23 cellular contexts compared by ENCODE assay signal in genomic region chr6:98566126-98566525, GRCh38.
"Had no signal": no experiment of that assay in that cellular context is flagged by ENCODE, and none has a peak within 500 bp of the region (broad histone marks: within the 10 kb centered on the region; RNA-seq: fewer than 3 reads in every experiment).

No MANE protein-coding gene starts in this region.

- ATAC-seq: activated naive CD8-positive, alpha-beta T cell treated with anti-CD3 and anti-CD28 coated beads, Interleukin-2, amount 50 U/mL, for 24 hours; effector memory CD8-positive, alpha-beta T cell; heart left ventricle; stimulated activated effector memory CD8-positive, alpha-beta T cell treated with anti-CD3 and anti-CD28 coated beads, Interleukin-12 subunit alpha, Interleukin-12 subunit beta, amount 100 ng/mL, for 72 hours; T-cell; upper lobe of right lung had no signal

- H3K27ac ChIP-seq: breast epithelium, colonic mucosa, heart left ventricle, left ventricle myocardium inferior, neutrophil, sigmoid colon, tibial artery, upper lobe of right lung, VCaP had no signal

- FAIRE-seq: small intestine had no signal

- DNase-seq: activated CD4-positive, alpha-beta T cell treated with anti-CD3 and anti-CD28 coated beads for 4 hours; activated CD4-positive, alpha-beta T cell treated with anti-CD3 and anti-CD28 coated beads, Interleukin-2, amount 50 U/mL, for 48 hours; activated CD8-positive, alpha-beta memory T cell treated with anti-CD3 and anti-CD28 coated beads, Interleukin-2, amount 50 U/mL, for 4 hours; activated naive CD8-positive, alpha-beta T cell treated with anti-CD3 and anti-CD28 coated beads, Interleukin-2, amount 50 U/mL, for 24 hours; activated T-cell treated with anti-CD3 and anti-CD28 coated beads, Interleukin-2, amount 50 U/mL, for 1 hour; colonic mucosa; effector memory CD8-positive, alpha-beta T cell; erythroblast; heart left ventricle; left ventricle myocardium inferior; naive B cell; nephron progenitor cell; retina; sigmoid colon; small intestine; stimulated activated CD4-positive, alpha-beta T cell treated with anti-CD3 and anti-CD28 coated beads, Interleukin-4, amount 100 ng/mL, for 24 hours; T-cell; tibial artery; upper lobe of right lung had no signal
